Comparison of ENCODE assay signal across 23 cellular contexts in the genomic region with DNA sequence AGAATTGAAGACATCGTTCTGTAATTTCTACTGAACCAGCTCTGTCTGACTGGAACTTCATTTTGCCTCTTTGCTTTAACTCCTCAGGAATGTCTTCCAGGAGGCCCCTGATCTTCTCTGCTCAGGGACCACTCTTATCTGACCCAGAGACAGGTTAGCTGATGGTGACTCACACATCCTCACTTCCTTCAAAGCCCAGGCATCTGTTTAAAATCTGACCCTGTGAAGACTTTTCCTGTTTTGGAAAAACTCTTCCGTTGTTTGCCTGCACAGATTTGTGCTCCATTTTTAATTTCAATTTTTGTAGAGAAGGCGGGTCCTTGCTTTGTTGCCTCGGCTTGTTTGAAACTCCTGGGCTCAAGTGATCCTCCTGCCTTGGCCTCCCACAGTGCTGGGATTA. TPM values are rescaled to one million over a fixed set of nuclear protein-coding genes. Genes with fewer than 3 reads are reported as not detected.
DNase-seq lines count a peak whose midpoint lies in the region; ATAC-seq, FAIRE-seq and TF ChIP-seq lines count a peak whose summit lies in the region.
"Had no signal": no experiment of that assay in that cellular context is flagged by ENCODE, and none has a peak within 500 bp of the region (broad histone marks: within the 10 kb centered on the region; RNA-seq: fewer than 3 reads in every experiment).

No MANE protein-coding gene starts in this region.

- no peaks in the 10 kb centered on the region for H3K27me3 Mint-ChIP-seq in WTC11 (ENCODE audit: low read depth)
- H3K27me3 Mint-ChIP-seq: effector memory CD8-positive, alpha-beta T cell; naive thymus-derived CD8-positive, alpha-beta T cell; stimulated activated naive CD8-positive, alpha-beta T cell treated with anti-CD3 and anti-CD28 coated beads, Interleukin-15, amount 100 ng/mL, for 72 hours; type B pancreatic cell had no signal

- no peak overlapping the region for H3K27ac Mint-ChIP-seq in WTC11
- H3K27ac Mint-ChIP-seq: effector memory CD8-positive, alpha-beta T cell; stimulated activated naive CD8-positive, alpha-beta T cell treated with anti-CD3 and anti-CD28 coated beads, Interleukin-15, amount 100 ng/mL, for 72 hours; type B pancreatic cell had no signal

- CTCF ChIA-PET in WTC11 (lab: Charles Lee) = no interaction called here

- 59 to 68% (median 63%) methylated on average over 4 of the region's 4 CpGs for WGBS in heart left ventricle, 4 donors

- DNase-seq in left ventricle myocardium inferior = no peak
- DNase-seq in heart left ventricle = no peak
- DNase-seq in amniotic epithelial cell (ENCODE audit: low read depth) = peak; percentile 39
- peak; percentile 78 to 88 for DNase-seq in lung microvascular endothelial cell (ENCODE audit: low read depth in 2 of 2)
- DNase-seq in WTC11 (ENCODE audit: low spot score) = no peak
- DNase-seq in WERI-Rb-1 = no peak
- DNase-seq in GM12891 (ENCODE audit: insufficient read length, low spot score) = no peak
- DNase-seq: activated CD4-positive, alpha-beta T cell treated with anti-CD3 and anti-CD28 coated beads, Interleukin-2, amount 50 U/mL, for 4 hours; activated naive CD4-positive, alpha-beta T cell treated with Interleukin-2 at 50 U/mL for 16 hours; aorta; effector memory CD8-positive, alpha-beta T cell; GDM1; naive thymus-derived CD8-positive, alpha-beta T cell; NCI-H1048; NCI-H2029; sigmoid colon; stimulated activated naive CD8-positive, alpha-beta T cell treated with anti-CD3 and anti-CD28 coated beads, Interleukin-15, amount 100 ng/mL, for 72 hours had no signal

- ATAC-seq in heart left ventricle (no peak), WTC11 (no peak), GM19351 (IDR thresholded peaks at IDR 0.05; ENCODE audit: unreplicated experiment) (no peak)
- ATAC-seq: effector memory CD8-positive, alpha-beta T cell; naive thymus-derived CD8-positive, alpha-beta T cell; stimulated activated naive CD8-positive, alpha-beta T cell treated with anti-CD3 and anti-CD28 coated beads, Interleukin-15, amount 100 ng/mL, for 72 hours had no signal

- H3K4me1 ChIP-seq in left ventricle myocardium inferior (peaks cover 44% of the 10 kb centered on the region), heart left ventricle (peaks cover 0 to 63% (median 14%) of the 10 kb centered on the region in 12 donors)
- H3K4me1 ChIP-seq: sigmoid colon had no signal

- TF ChIP-seq CTCF in left ventricle myocardium inferior (IDR thresholded peaks at IDR 0.05; ENCODE audit: borderline replicate concordance) (no peak), heart left ventricle (IDR thresholded peaks at IDR 0.05) (no peak), WTC11 (IDR thresholded peaks at IDR 0.05) (no peak), WERI-Rb-1 (IDR thresholded peaks at IDR 0.05; ENCODE audit: low read depth, low read length) (no peak)

- TF ChIP-seq POLR2A in heart left ventricle (IDR thresholded peaks at IDR 0.05) = no peak
- TF ChIP-seq POLR2A in GM12891 (IDR thresholded peaks at IDR 0.05; ENCODE audit: low read depth, low read length) = no peak

- H3K27ac ChIP-seq in left ventricle myocardium inferior (replicated peaks) (peak overlapping the region; percentile 33), heart left ventricle (peak overlapping the region in 3 of 12 donors; percentile 3 to 83 (median 13)), WERI-Rb-1 (no peak overlapping the region)
- H3K27ac ChIP-seq: sigmoid colon had no signal

- H3K9me3 ChIP-seq in left ventricle myocardium inferior (replicated peaks) (no peaks in the 10 kb centered on the region), heart left ventricle (no peaks in the 10 kb centered on the region), WERI-Rb-1 (ENCODE audit: severe bottlenecking) (no peaks in the 10 kb centered on the region)
- H3K9me3 ChIP-seq: sigmoid colon had no signal

- no peak overlapping the region for H3K4me3 Mint-ChIP-seq in WTC11
- H3K4me3 Mint-ChIP-seq: stimulated activated naive CD8-positive, alpha-beta T cell treated with anti-CD3 and anti-CD28 coated beads, Interleukin-15, amount 100 ng/mL, for 72 hours; type B pancreatic cell had no signal

- no peaks in the 10 kb centered on the region for H3K9me3 Mint-ChIP-seq in WTC11
- H3K9me3 Mint-ChIP-seq: effector memory CD8-positive, alpha-beta T cell; naive thymus-derived CD8-positive, alpha-beta T cell; stimulated activated naive CD8-positive, alpha-beta T cell treated with anti-CD3 and anti-CD28 coated beads, Interleukin-15, amount 100 ng/mL, for 72 hours; type B pancreatic cell had no signal

- POLR2A ChIA-PET in WTC11 (lab: Charles Lee) = no interaction called here

- intact Hi-C loops in left ventricle myocardium inferior (cut with micrococcal nuclease) (no loop called here), heart left ventricle (cut with DNase I) (no loop called here)

- no peak for FAIRE-seq in GM12891 (lab: Jason Lieb, UNC)
- FAIRE-seq: A204.1 had no signal

- H3K27me3 ChIP-seq in left ventricle myocardium inferior (ENCODE audit: low read depth) (no peaks in the 10 kb centered on the region), heart left ventricle (no peaks in the 10 kb centered on the region), WERI-Rb-1 (ENCODE audit: insufficient read depth, low read depth, severe bottlenecking) (no peaks in the 10 kb centered on the region)
- H3K27me3 ChIP-seq: sigmoid colon had no signal

- H3K36me3 Mint-ChIP-seq in WTC11 = no peaks in the 10 kb centered on the region
- H3K36me3 Mint-ChIP-seq: type B pancreatic cell had no signal

- peaks cover 13% of the 10 kb centered on the region for H3K4me1 Mint-ChIP-seq in WTC11

- H3K4me3 ChIP-seq in left ventricle myocardium inferior = no peak overlapping the region
- H3K4me3 ChIP-seq in heart left ventricle = peak overlapping the region in 1 of 12 donors; percentile 61
- no peak overlapping the region for H3K4me3 ChIP-seq in WERI-Rb-1 (ENCODE audit: low read depth, low read length)
- H3K4me3 ChIP-seq: lung had no signal

- H3K36me3 ChIP-seq in left ventricle myocardium inferior = no peaks in the 10 kb centered on the region
- no peaks in the 10 kb centered on the region for H3K36me3 ChIP-seq in heart left ventricle
- H3K36me3 ChIP-seq in WERI-Rb-1 = no peaks in the 10 kb centered on the region
- H3K36me3 ChIP-seq: sigmoid colon had no signal

TF ChIP-seq in WTC11, 78 proteins besides CTCF, POLR2A, EP300 and RAD21 (continues in another document):
- no peak for TF ChIP-seq EMX1 (CRISPR knock-in tag; IDR thresholded peaks at IDR 0.05)
- no peak for TF ChIP-seq OVOL2 (CRISPR knock-in tag; IDR thresholded peaks at IDR 0.05; ENCODE audit: borderline replicate concordance)
- no peak for TF ChIP-seq HMGXB4 (CRISPR knock-in tag; IDR thresholded peaks at IDR 0.05)

TF ChIP-seq in GM12891, 5 proteins besides CTCF, POLR2A, EP300 and RAD21:
- TF ChIP-seq POU2F2 (IDR thresholded peaks at IDR 0.05; ENCODE audit: low read depth, low read length) = no peak
- TF ChIP-seq SPI1 (IDR thresholded peaks at IDR 0.05; ENCODE audit: low read depth, low read length) = no peak
- no peak for TF ChIP-seq POLR2AphosphoS5 (IDR thresholded peaks at IDR 0.05; ENCODE audit: low read depth, low read length)
- TF ChIP-seq TAF1 (IDR thresholded peaks at IDR 0.05; ENCODE audit: low read depth, low read length) = no peak
- TF ChIP-seq PAX5 (IDR thresholded peaks at IDR 0.05; ENCODE audit: insufficient read depth, low read length, severe bottlenecking) = no peak
TF ChIP-seq in GM12891: peak in this region for 0.

RNA-seq across cellular contexts. Expression of gene ARL11, which starts 1.6 kb away (rescaled TPM):
- total RNA-seq in left ventricle myocardium inferior (0.52 TPM), heart left ventricle (1 to 10 TPM in 1 of 9 donors, under 1 TPM in 8; 0.13 to 3.0 (median 0.30) TPM), lung microvascular endothelial cell (0.20 and 0.22 TPM in 2 replicates), WTC11 (2021) (0.35 to 0.53 TPM (median 0.41 TPM) in 3 replicates)
- under 1 TPM; 0.32 to 0.34 TPM for polyA plus RNA-seq in heart left ventricle
- 2.2 TPM for polyA plus RNA-seq in GM12891 (2012; ENCODE audit: low read depth, missing spikeins)
- total RNA-seq: NCI-H460 had no signal
- polyA plus RNA-seq: BJ had no signal

RNA-seq across cellular contexts. Expression of gene RCBTB1, which starts 44.6 kb away (rescaled TPM):
- 21.6 TPM for total RNA-seq in left ventricle myocardium inferior
- 10 to 100 TPM; 10.9 to 25.8 (median 17.2) TPM for total RNA-seq in heart left ventricle
- 10 to 100 TPM in 1 of 2 donors, 1 to 10 TPM in 1; 8.5 to 10.6 TPM for polyA plus RNA-seq in heart left ventricle
- total RNA-seq in lung microvascular endothelial cell = 21.1 and 24.4 TPM in 2 replicates
- 28.3 to 31.8 TPM (median 31.3 TPM) in 3 replicates for total RNA-seq in WTC11 (2021)
- 7.4 TPM for polyA plus RNA-seq in GM12891 (2012; ENCODE audit: low read depth, missing spikeins)

Comparison
In these comparisons a context has a peak if more than half of its experiments do, and no peak if none do; other contexts are left out.
1. DNase-seq: peak in amniotic epithelial cell (single experiment) and lung microvascular endothelial cell (2 of 2); none in left ventricle myocardium inferior (single experiment), heart left ventricle (0 of 5), WTC11 (single experiment), WERI-Rb-1 (single experiment) and GM12891 (single experiment).